ENCODE assay signal across 18 cellular contexts in the genomic region with DNA sequence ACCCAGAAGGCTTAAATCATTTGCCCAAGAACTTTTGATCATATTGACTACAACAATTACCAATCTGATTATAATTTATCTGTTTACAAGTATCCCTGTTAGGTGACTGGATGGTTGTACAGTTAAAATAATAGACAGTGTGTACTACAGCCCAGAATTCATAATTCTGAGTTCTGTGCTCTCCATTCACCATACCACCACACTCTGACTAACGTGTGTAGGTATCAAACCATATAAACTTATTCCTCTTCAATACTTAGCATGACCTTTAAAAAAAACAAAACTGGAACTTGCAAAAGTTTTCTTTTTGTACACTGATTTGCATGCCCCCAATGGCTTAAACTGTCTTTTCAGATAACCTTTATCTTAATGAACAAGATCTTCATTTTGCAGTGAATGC. TPM values are rescaled to one million over a fixed set of nuclear protein-coding genes. Genes with fewer than 3 reads are reported as not detected.
DNase-seq lines count a peak whose midpoint lies in the region; ATAC-seq lines count a peak whose summit lies in the region.
"Had no signal": no experiment of that assay in that cellular context is flagged by ENCODE, and none has a peak within 500 bp of the region (broad histone marks: within the 10 kb centered on the region; RNA-seq: fewer than 3 reads in every experiment).

No MANE protein-coding gene starts in this region.

- H3K36me3 Mint-ChIP-seq in activated CD8-positive, alpha-beta memory T cell treated with anti-CD3 and anti-CD28 coated beads, Interleukin-2, amount 10 ng/mL, durations not matched to agents 7 days and 5 days, result peaks cover 38% of the 10 kb centered on the region
- H3K36me3 Mint-ChIP-seq in CD4-positive, CD25-positive, alpha-beta regulatory T cell, result peaks cover 3% of the 10 kb centered on the region

- peaks cover 19% of the 10 kb centered on the region for H3K36me3 ChIP-seq in CD4-positive, CD25-positive, alpha-beta regulatory T cell (ENCODE audit: control insufficient read depth, insufficient read depth, low read length)
- H3K36me3 ChIP-seq in effector memory CD4-positive, alpha-beta T cell (ENCODE audit: control insufficient read depth, insufficient read depth, low read length), result peaks cover 18% of the 10 kb centered on the region

- H3K9me3 Mint-ChIP-seq in activated CD8-positive, alpha-beta memory T cell treated with anti-CD3 and anti-CD28 coated beads, Interleukin-2, amount 10 ng/mL, durations not matched to agents 7 days and 5 days (ENCODE audit: low read depth), result no peaks in the 10 kb centered on the region
- H3K9me3 Mint-ChIP-seq in CD4-positive, CD25-positive, alpha-beta regulatory T cell, result no peaks in the 10 kb centered on the region
- H3K9me3 Mint-ChIP-seq: HFFc6 had no signal

- no peak overlapping the region for H3K4me3 ChIP-seq in CD4-positive, CD25-positive, alpha-beta regulatory T cell (ENCODE audit: low read depth, low read length)
- no peak overlapping the region for H3K4me3 ChIP-seq in effector memory CD4-positive, alpha-beta T cell (ENCODE audit: insufficient read depth, low read depth, low read length, poor library complexity, severe bottlenecking)
- H3K4me3 ChIP-seq: BLaER1, PC-9 had no signal

- no peak overlapping the region for H3K4me3 Mint-ChIP-seq in activated CD8-positive, alpha-beta memory T cell treated with anti-CD3 and anti-CD28 coated beads, Interleukin-2, amount 10 ng/mL, durations not matched to agents 7 days and 5 days
- no peak overlapping the region for H3K4me3 Mint-ChIP-seq in CD4-positive, CD25-positive, alpha-beta regulatory T cell
- H3K4me3 Mint-ChIP-seq: HFFc6 had no signal

- no peak for DNase-seq in activated CD8-positive, alpha-beta memory T cell treated with anti-CD3 and anti-CD28 coated beads, Interleukin-2, amount 10 ng/mL, durations not matched to agents 7 days and 5 days
- DNase-seq in activated CD8-positive, alpha-beta memory T cell treated with anti-CD3 and anti-CD28 coated beads, Interleukin-2, amount 50 U/mL, for 4 hours, result no peak
- DNase-seq in CD4-positive, CD25-positive, alpha-beta regulatory T cell, result no peak
- DNase-seq in OCI-M1 (lab: John Stamatoyannopoulos, UW), result peak; percentile 58
- DNase-seq in effector memory CD4-positive, alpha-beta T cell, result no peak
- no peak for DNase-seq in NCI-H748 (lab: John Stamatoyannopoulos, UW; ENCODE audit: unreplicated experiment)
- no peak for DNase-seq in NCI-H187 treated with DMSO at 0.1 percent for 48 hours (lab: John Stamatoyannopoulos, UW)
- no peak for DNase-seq in H4 (ENCODE audit: low spot score)
- DNase-seq: COR-L47, EL, HFFc6, KBM-7, NCI-H1436 treated with DMSO at 0.1 percent for 48 hours, NCI-H2081 treated with DMSO at 0.1 percent for 48 hours, NCI-H510A, NCI-H82, PC-9 had no signal

- ATAC-seq in activated CD8-positive, alpha-beta memory T cell treated with anti-CD3 and anti-CD28 coated beads, Interleukin-2, amount 10 ng/mL, durations not matched to agents 7 days and 5 days, result no peak
- ATAC-seq in CD4-positive, CD25-positive, alpha-beta regulatory T cell (ENCODE audit: low read depth in 2 of 2), result no peak

- H3K4me1 ChIP-seq in CD4-positive, CD25-positive, alpha-beta regulatory T cell (ENCODE audit: control insufficient read depth, insufficient read depth, low read length, poor library complexity, severe bottlenecking), result no peaks in the 10 kb centered on the region
- H3K4me1 ChIP-seq in effector memory CD4-positive, alpha-beta T cell (ENCODE audit: control insufficient read depth, insufficient read depth, low read length, poor library complexity, severe bottlenecking), result peaks cover 4% of the 10 kb centered on the region
- H3K4me1 ChIP-seq: BLaER1 had no signal

- H3K27ac ChIP-seq in CD4-positive, CD25-positive, alpha-beta regulatory T cell (ENCODE audit: insufficient read depth, low read length, poor library complexity, severe bottlenecking), result no peak overlapping the region
- H3K27ac ChIP-seq in effector memory CD4-positive, alpha-beta T cell (ENCODE audit: insufficient read depth, low read length, poor library complexity, severe bottlenecking), result peak overlapping the region; percentile 14
- H3K27ac ChIP-seq: BLaER1, PC-9 had no signal

- H3K9me3 ChIP-seq in CD4-positive, CD25-positive, alpha-beta regulatory T cell (ENCODE audit: control insufficient read depth in 2 of 2, low read length in 2 of 2), result no peaks in the 10 kb centered on the region
- no peaks in the 10 kb centered on the region for H3K9me3 ChIP-seq in effector memory CD4-positive, alpha-beta T cell (ENCODE audit: control insufficient read depth, low read length)

- no peaks in the 10 kb centered on the region for H3K27me3 Mint-ChIP-seq in activated CD8-positive, alpha-beta memory T cell treated with anti-CD3 and anti-CD28 coated beads, Interleukin-2, amount 10 ng/mL, durations not matched to agents 7 days and 5 days
- no peaks in the 10 kb centered on the region for H3K27me3 Mint-ChIP-seq in CD4-positive, CD25-positive, alpha-beta regulatory T cell

- H3K27me3 ChIP-seq in CD4-positive, CD25-positive, alpha-beta regulatory T cell (ENCODE audit: control insufficient read depth, insufficient read depth, low read length), result no peaks in the 10 kb centered on the region
- H3K27me3 ChIP-seq in effector memory CD4-positive, alpha-beta T cell (replicated peaks; ENCODE audit: control insufficient read depth, insufficient read depth, low read length, poor library complexity, severe bottlenecking), result no peaks in the 10 kb centered on the region
- H3K27me3 ChIP-seq: BLaER1 had no signal

- CTCF ChIA-PET in activated CD8-positive, alpha-beta memory T cell treated with anti-CD3 and anti-CD28 coated beads, Interleukin-2, amount 10 ng/mL, durations not matched to agents 7 days and 5 days (lab: Charles Lee), result interaction anchor here (0.7 to 1.4 kb wide), 6 partner anchors 10 to 170 kb away, joined by 3 to 4 read pairs (median 3); no protein-coding TSS in a partner anchor

- peak overlapping the region; percentile 54 for H3K27ac Mint-ChIP-seq in activated CD8-positive, alpha-beta memory T cell treated with anti-CD3 and anti-CD28 coated beads, Interleukin-2, amount 10 ng/mL, durations not matched to agents 7 days and 5 days
- H3K27ac Mint-ChIP-seq in CD4-positive, CD25-positive, alpha-beta regulatory T cell, result peak overlapping the region in 2 of 3 donors; percentile 60 to 72
- H3K27ac Mint-ChIP-seq: HFFc6 had no signal

- H3K4me1 Mint-ChIP-seq in activated CD8-positive, alpha-beta memory T cell treated with anti-CD3 and anti-CD28 coated beads, Interleukin-2, amount 10 ng/mL, durations not matched to agents 7 days and 5 days, result peaks cover 47% of the 10 kb centered on the region
- H3K4me1 Mint-ChIP-seq in CD4-positive, CD25-positive, alpha-beta regulatory T cell, result peaks cover 20 to 41% (median 35%) of the 10 kb centered on the region in 4 donors

RNA-seq across cellular contexts. Expression of a gene that starts 51.0 kb away (rescaled TPM):
- total RNA-seq in activated CD8-positive, alpha-beta memory T cell treated with anti-CD3 and anti-CD28 coated beads, Interleukin-2, amount 10 ng/mL, durations not matched to agents 7 days and 5 days, result 100 to 1,000 TPM; 134 to 186 TPM
- total RNA-seq in CD4-positive, CD25-positive, alpha-beta regulatory T cell, result 50.4 TPM
- polyA plus RNA-seq in CD4-positive, CD25-positive, alpha-beta regulatory T cell, result 10 to 100 TPM in 3 of 4 donors, 1 to 10 TPM in 1; 5.5 to 15.2 (median 11.9) TPM
- 14.3 and 25.8 TPM in 2 replicates for total RNA-seq in H4 (2014; rRNA removed; shearing (Covaris generic))
